17 cellular contexts compared by ENCODE assay signal in genomic region chr9:124359841-124360240, GRCh38.
"Had no signal": no experiment of that assay in that cellular context is flagged by ENCODE, and none has a peak within 500 bp of the region (broad histone marks: within the 10 kb centered on the region; RNA-seq: fewer than 3 reads in every experiment).

No MANE protein-coding gene starts in this region.

- ATAC-seq: natural killer cell; sciatic nerve; stimulated activated naive B cell treated with anti-CD40 and anti-IgM and Interleukin-4, amounts not matched to agents 10 μg/mL and 1 μg/mL and 100 μg/mL, for 72 hours; T-cell; upper lobe of right lung had no signal

- H3K27me3 Mint-ChIP-seq: activated CD4-positive, alpha-beta T cell treated with anti-CD3 and anti-CD28 coated beads, Interleukin-2, amount 10 ng/mL, durations not matched to agents 24 days and 14 days; stimulated activated naive B cell treated with anti-CD40 and anti-IgM and Interleukin-4, amounts not matched to agents 10 μg/mL and 1 μg/mL and 100 μg/mL, for 72 hours; T-cell had no signal

- H3K4me1 ChIP-seq: pancreas, upper lobe of right lung had no signal

- H3K36me3 Mint-ChIP-seq: natural killer cell had no signal

- H3K27ac ChIP-seq: neutrophil, pancreas, upper lobe of right lung had no signal

- FAIRE-seq: pancreas had no signal

- H3K27me3 ChIP-seq: neutrophil, pancreas, upper lobe of right lung had no signal

- H3K4me3 Mint-ChIP-seq: activated CD4-positive, alpha-beta T cell treated with anti-CD3 and anti-CD28 coated beads, Interleukin-2, amount 10 ng/mL, durations not matched to agents 24 days and 14 days; natural killer cell; stimulated activated naive B cell treated with anti-CD40 and anti-IgM and Interleukin-4, amounts not matched to agents 10 μg/mL and 1 μg/mL and 100 μg/mL, for 72 hours; T-cell had no signal

- H3K4me2 ChIP-seq: smooth muscle cell had no signal

- DNase-seq: activated CD4-positive, alpha-beta T cell treated with anti-CD3 and anti-CD28 coated beads, Interleukin-2, amount 10 ng/mL, durations not matched to agents 24 days and 14 days; activated CD4-positive, CD25-positive, alpha-beta regulatory T cell; activated effector memory CD4-positive, alpha-beta T cell treated with Interleukin-2 at 50 U/mL for 16 hours; activated naive CD4-positive, alpha-beta T cell treated with anti-CD3 and anti-CD28 coated beads, Interleukin-2, amount 50 U/mL, for 16 hours; amygdala; dermis blood vessel endothelial cell; effector memory CD4-positive, alpha-beta T cell; natural killer cell; pancreas; stimulated activated CD4-positive, alpha-beta T cell treated with anti-CD3 and anti-CD28 coated beads, Interleukin-4, amount 100 ng/mL, for 24 hours; stimulated activated naive B cell treated with anti-CD40 and anti-IgM and Interleukin-4, amounts not matched to agents 10 μg/mL and 1 μg/mL and 100 μg/mL, for 72 hours; T-cell; T-helper 9 cell; upper lobe of right lung had no signal

- H3K4me3 ChIP-seq: pancreas, smooth muscle cell, upper lobe of right lung had no signal

- H3K27ac Mint-ChIP-seq: activated CD4-positive, alpha-beta T cell treated with anti-CD3 and anti-CD28 coated beads, Interleukin-2, amount 10 ng/mL, durations not matched to agents 24 days and 14 days had no signal

- H3K9me3 ChIP-seq: neutrophil, pancreas, upper lobe of right lung had no signal

- H3K9me3 Mint-ChIP-seq: activated CD4-positive, alpha-beta T cell treated with anti-CD3 and anti-CD28 coated beads, Interleukin-2, amount 10 ng/mL, durations not matched to agents 24 days and 14 days; natural killer cell; stimulated activated naive B cell treated with anti-CD40 and anti-IgM and Interleukin-4, amounts not matched to agents 10 μg/mL and 1 μg/mL and 100 μg/mL, for 72 hours; T-cell had no signal
